Comparison of ENCODE assay signal across 26 cellular contexts in the genomic region with DNA sequence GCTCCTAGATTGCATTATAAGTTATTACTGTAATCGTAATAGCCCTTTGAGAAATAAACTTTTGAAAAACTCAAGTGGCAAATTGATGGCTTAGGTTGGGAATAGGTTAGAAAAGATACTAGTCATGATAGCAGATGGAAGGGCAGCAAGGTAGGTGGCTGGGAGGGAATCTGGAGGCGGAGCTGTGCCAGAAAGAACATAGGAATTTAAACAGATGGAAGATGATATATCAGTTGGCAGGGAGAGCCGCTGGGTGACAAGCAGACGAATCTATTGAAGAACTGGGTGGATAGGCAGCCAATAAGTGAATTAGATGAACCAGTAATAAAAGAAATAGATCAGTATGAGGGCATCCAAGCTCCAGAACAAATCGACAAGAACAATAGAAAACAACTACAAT.
"Had no signal": no experiment of that assay in that cellular context is flagged by ENCODE, and none has a peak within 500 bp of the region (broad histone marks: within the 10 kb centered on the region; RNA-seq: fewer than 3 reads in every experiment).

No MANE protein-coding gene starts in this region.

- H3K27ac ChIP-seq: brain microvascular endothelial cell, cardiac muscle cell, coronary artery, Peyer's patch, RWPE1, SJCRH30, WERI-Rb-1 had no signal

- ATAC-seq: activated CD4-positive, alpha-beta T cell treated with anti-CD3 and anti-CD28 coated beads for 36 hours; activated T-cell treated with anti-CD3 and anti-CD28 coated beads, Interleukin-2, amount 50 U/mL, for 72 hours had no signal

- H3K4me3 Mint-ChIP-seq: activated CD4-positive, alpha-beta memory T cell treated with anti-CD3 and anti-CD28 coated beads, Interleukin-2, amount 10 ng/mL, durations not matched to agents 7 days and 5 days; activated CD4-positive, alpha-beta T cell treated with anti-CD3 and anti-CD28 coated beads for 36 hours; activated naive CD4-positive, alpha-beta T cell treated with anti-CD3 and anti-CD28 coated beads, Interleukin-2, amount 10 ng/mL, durations not matched to agents 7 days and 5 days; activated naive CD8-positive, alpha-beta T cell treated with anti-CD3 and anti-CD28 coated beads for 36 hours; activated T-cell treated with anti-CD3 and anti-CD28 coated beads, Interleukin-2, amount 50 U/mL, for 72 hours had no signal

- H3K27me3 ChIP-seq: brain microvascular endothelial cell, cardiac muscle cell, Peyer's patch, SJCRH30 had no signal

- H3K9me3 ChIP-seq: Peyer's patch, SJCRH30 had no signal

- H3K27me3 Mint-ChIP-seq: activated CD4-positive, alpha-beta memory T cell treated with anti-CD3 and anti-CD28 coated beads, Interleukin-2, amount 10 ng/mL, durations not matched to agents 7 days and 5 days; activated CD4-positive, alpha-beta T cell treated with anti-CD3 and anti-CD28 coated beads for 36 hours; activated naive CD4-positive, alpha-beta T cell treated with anti-CD3 and anti-CD28 coated beads, Interleukin-2, amount 10 ng/mL, durations not matched to agents 7 days and 5 days; activated naive CD8-positive, alpha-beta T cell treated with anti-CD3 and anti-CD28 coated beads for 36 hours had no signal

- H3K36me3 Mint-ChIP-seq: activated naive CD4-positive, alpha-beta T cell treated with anti-CD3 and anti-CD28 coated beads, Interleukin-2, amount 10 ng/mL, durations not matched to agents 7 days and 5 days; activated naive CD8-positive, alpha-beta T cell treated with anti-CD3 and anti-CD28 coated beads for 36 hours had no signal

- H3K4me3 ChIP-seq: cardiac muscle cell, coronary artery, Peyer's patch, SJCRH30 had no signal

- H3K4me1 ChIP-seq: Peyer's patch, SJCRH30 had no signal

- H3K4me1 Mint-ChIP-seq: activated CD4-positive, alpha-beta memory T cell treated with anti-CD3 and anti-CD28 coated beads, Interleukin-2, amount 10 ng/mL, durations not matched to agents 7 days and 5 days; activated CD4-positive, alpha-beta T cell treated with anti-CD3 and anti-CD28 coated beads for 36 hours; activated naive CD4-positive, alpha-beta T cell treated with anti-CD3 and anti-CD28 coated beads, Interleukin-2, amount 10 ng/mL, durations not matched to agents 7 days and 5 days; activated naive CD8-positive, alpha-beta T cell treated with anti-CD3 and anti-CD28 coated beads for 36 hours had no signal

- DNase-seq: activated CD4-positive, alpha-beta memory T cell treated with anti-CD3 and anti-CD28 coated beads, Interleukin-2, amount 10 ng/mL, durations not matched to agents 7 days and 5 days; activated CD4-positive, alpha-beta T cell treated with anti-CD3 and anti-CD28 coated beads for 36 hours; activated CD4-positive, alpha-beta T cell treated with anti-CD3 and anti-CD28 coated beads, Interleukin-2, amount 50 U/mL, for 1 hour; activated CD8-positive, alpha-beta memory T cell treated with anti-CD3 and anti-CD28 coated beads, Interleukin-2, amount 50 U/mL, for 4 hours; activated gamma-delta T cell treated with Interleukin-2 at 50 U/mL for 16 hours; activated naive CD4-positive, alpha-beta T cell treated with anti-CD3 and anti-CD28 coated beads, Interleukin-2, amount 10 ng/mL, durations not matched to agents 7 days and 5 days; activated naive CD8-positive, alpha-beta T cell treated with anti-CD3 and anti-CD28 coated beads for 36 hours; activated T-cell treated with anti-CD3 and anti-CD28 coated beads, Interleukin-2, amount 50 U/mL, for 72 hours; brain microvascular endothelial cell; MM.1S; NCI-H1105; NCI-H1436; NCI-H187 treated with DMSO at 0.1 percent for 48 hours; NCI-H2081 treated with DMSO at 0.1 percent for 48 hours; NCI-H226; NCI-H510A treated with DMSO at 0.1 percent for 48 hours; OCI-M1; Peyer's patch; Right ventricle myocardium superior; SJCRH30; T-helper 1 cell; WERI-Rb-1 had no signal

- H3K36me3 ChIP-seq: brain microvascular endothelial cell, cardiac muscle cell, Peyer's patch, SJCRH30, WERI-Rb-1 had no signal

- H3K27ac Mint-ChIP-seq: activated CD4-positive, alpha-beta memory T cell treated with anti-CD3 and anti-CD28 coated beads, Interleukin-2, amount 10 ng/mL, durations not matched to agents 7 days and 5 days; activated CD4-positive, alpha-beta T cell treated with anti-CD3 and anti-CD28 coated beads for 36 hours; activated naive CD4-positive, alpha-beta T cell treated with anti-CD3 and anti-CD28 coated beads, Interleukin-2, amount 10 ng/mL, durations not matched to agents 7 days and 5 days; activated naive CD8-positive, alpha-beta T cell treated with anti-CD3 and anti-CD28 coated beads for 36 hours; activated T-cell treated with anti-CD3 and anti-CD28 coated beads, Interleukin-2, amount 50 U/mL, for 72 hours; activated T-helper 2 cell treated with anti-CD3 and anti-CD28 coated beads, Interferon-gamma antibody, Interleukin-2, Interleukin-4, amounts not matched to agents 10 μg/mL and 5 μg/mL and 100 μg/mL, durations not matched to agents 14 hours and 24 hours and 36 hours had no signal
